8 cellular contexts compared by ENCODE assay signal in genomic region chr17:77542551-77543490, GRCh38.
DNase-seq lines count a peak whose midpoint lies in the region; ATAC-seq and TF ChIP-seq lines count a peak whose summit lies in the region.

No MANE protein-coding gene starts in this region.

- H3K36me3 ChIP-seq in Karpas-422 (ENCODE audit: insufficient read depth, low read length): no peaks in the 10 kb centered on the region

- H4K20me1 ChIP-seq in Karpas-422 (ENCODE audit: insufficient read depth, low read depth, low read length): no peaks in the 10 kb centered on the region

- no peak overlapping the region for H3K27ac ChIP-seq in Karpas-422 (ENCODE audit: low read length)

- H3K4me2 ChIP-seq in Karpas-422 (ENCODE audit: low read depth, low read length, poor library complexity, severe bottlenecking): no peak overlapping the region

- H3K27me3 Mint-ChIP-seq in activated T-cell treated with anti-CD3 and anti-CD28 coated beads, Interleukin-2, amount 50 U/mL, for 24 hours: peaks cover 3% of the 10 kb centered on the region
- peaks cover 56% of the 10 kb centered on the region for H3K27me3 Mint-ChIP-seq in nephron progenitor cell (ENCODE audit: low read depth, poor library complexity)

- no peak overlapping the region for H3K4me3 ChIP-seq in Karpas-422 (ENCODE audit: low read length)
- H3K4me3 ChIP-seq in fibroblast of mammary gland (ENCODE audit: control insufficient read depth, low read depth, low read length): no peak overlapping the region

- H3K9me3 Mint-ChIP-seq in activated T-cell treated with anti-CD3 and anti-CD28 coated beads, Interleukin-2, amount 50 U/mL, for 24 hours: no peaks in the 10 kb centered on the region
- peaks cover 11% of the 10 kb centered on the region for H3K9me3 Mint-ChIP-seq in nephron progenitor cell

- no peak overlapping the region for H3K4me3 Mint-ChIP-seq in activated T-cell treated with anti-CD3 and anti-CD28 coated beads, Interleukin-2, amount 50 U/mL, for 24 hours
- H3K4me3 Mint-ChIP-seq in nephron progenitor cell: no peak overlapping the region

- ATAC-seq in HG03159 (IDR thresholded peaks at IDR 0.05; ENCODE audit: unreplicated experiment): no peak

- no peaks in the 10 kb centered on the region for H3K36me3 Mint-ChIP-seq in activated T-cell treated with anti-CD3 and anti-CD28 coated beads, Interleukin-2, amount 50 U/mL, for 24 hours (ENCODE audit: low read depth)
- peaks cover 5% of the 10 kb centered on the region for H3K36me3 Mint-ChIP-seq in nephron progenitor cell (ENCODE audit: low read depth)

- no peak overlapping the region for H2AFZ ChIP-seq in Karpas-422 (ENCODE audit: low read length)

- H3K9me3 ChIP-seq in Karpas-422 (ENCODE audit: low read length): no peaks in the 10 kb centered on the region

- no peak overlapping the region for H3K9ac ChIP-seq in Karpas-422 (ENCODE audit: low read length)

- H3K9me2 ChIP-seq in Karpas-422 (replicated peaks; ENCODE audit: insufficient read depth, low read length): no peaks in the 10 kb centered on the region

- H3K79me2 ChIP-seq in Karpas-422 (ENCODE audit: low read length): no peaks in the 10 kb centered on the region

- DNase-seq in DMS 273 (lab: John Stamatoyannopoulos, UW; ENCODE audit: unreplicated experiment) (peak; percentile 92), Karpas-422 (peak; percentile 83), OCI-M1 (lab: John Stamatoyannopoulos, UW) (peak; percentile 88), fibroblast of mammary gland (ENCODE audit: low read depth) (peak; percentile 81), nephron progenitor cell (peak; percentile 78), stromal cell of bone marrow (ENCODE audit: low read depth) (peak; percentile 70)
- DNase-seq in activated T-cell treated with anti-CD3 and anti-CD28 coated beads, Interleukin-2, amount 50 U/mL, for 24 hours: peak; percentile 71

- H3K27ac Mint-ChIP-seq in activated T-cell treated with anti-CD3 and anti-CD28 coated beads, Interleukin-2, amount 50 U/mL, for 24 hours: no peak overlapping the region
- no peak overlapping the region for H3K27ac Mint-ChIP-seq in nephron progenitor cell

- peaks cover 4% of the 10 kb centered on the region for H3K4me1 ChIP-seq in Karpas-422 (ENCODE audit: low read length)

- H3K4me1 Mint-ChIP-seq in activated T-cell treated with anti-CD3 and anti-CD28 coated beads, Interleukin-2, amount 50 U/mL, for 24 hours (ENCODE audit: low read depth): no peaks in the 10 kb centered on the region
- peaks cover 42% of the 10 kb centered on the region for H3K4me1 Mint-ChIP-seq in nephron progenitor cell

- peak; percentile 93 for TF ChIP-seq CTCF in fibroblast of mammary gland (conservative IDR thresholded peaks at IDR 0.05; ENCODE audit: control insufficient read depth, insufficient read depth, low read depth, low read length)
- TF ChIP-seq CTCF in nephron progenitor cell (IDR thresholded peaks at IDR 0.05): peak; percentile 92

- H3K27me3 ChIP-seq in Karpas-422 (ENCODE audit: low read length): no peaks in the 10 kb centered on the region
